12 cellular contexts compared by ENCODE assay signal in genomic region chr16:17544785-17545184, GRCh38.
DNase-seq lines count a peak whose midpoint lies in the region; ATAC-seq, FAIRE-seq and TF ChIP-seq lines count a peak whose summit lies in the region.
"Had no signal": no experiment of that assay in that cellular context is flagged by ENCODE, and none has a peak within 500 bp of the region (broad histone marks: within the 10 kb centered on the region; RNA-seq: fewer than 3 reads in every experiment).

No MANE protein-coding gene starts in this region.

- H3K4me3 Mint-ChIP-seq in activated CD8-positive, alpha-beta memory T cell treated with anti-CD3 and anti-CD28 coated beads, Interleukin-2, amount 10 ng/mL, durations not matched to agents 7 days and 5 days = no peak overlapping the region
- H3K4me3 Mint-ChIP-seq in astrocyte (ENCODE audit: unreplicated experiment) (no peak overlapping the region), progenitor cell of endocrine pancreas (ENCODE audit: low read depth) (no peak overlapping the region)

- no peak overlapping the region for H3K4me2 ChIP-seq in astrocyte (ENCODE audit: low read length)
- H3K4me2 ChIP-seq: BLaER1 treated with 17β-estradiol and CSF1 and Interleukin-3, amounts not matched to agents 10 nM and 100 nM had no signal

- H3K9me3 Mint-ChIP-seq in activated CD8-positive, alpha-beta memory T cell treated with anti-CD3 and anti-CD28 coated beads, Interleukin-2, amount 10 ng/mL, durations not matched to agents 7 days and 5 days (ENCODE audit: low read depth) = no peaks in the 10 kb centered on the region
- H3K9me3 Mint-ChIP-seq in astrocyte (ENCODE audit: unreplicated experiment) (peaks cover 7% of the 10 kb centered on the region), progenitor cell of endocrine pancreas (ENCODE audit: low read depth) (peaks cover 8% of the 10 kb centered on the region)

- H3K36me3 ChIP-seq in astrocyte (ENCODE audit: insufficient read depth, low read length) = no peaks in the 10 kb centered on the region
- H3K36me3 ChIP-seq: BLaER1 treated with 17β-estradiol and CSF1 and Interleukin-3, amounts not matched to agents 10 nM and 100 nM; HAP-1 had no signal

- no peaks in the 10 kb centered on the region for H3K79me2 ChIP-seq in astrocyte (ENCODE audit: insufficient read depth, low read length)
- H3K79me2 ChIP-seq: parathyroid adenoma had no signal

- no peak overlapping the region for H3K9ac ChIP-seq in astrocyte (ENCODE audit: low read length)
- H3K9ac ChIP-seq: BLaER1 treated with 17β-estradiol and CSF1 and Interleukin-3, amounts not matched to agents 10 nM and 100 nM; parathyroid adenoma had no signal

- ATAC-seq in activated CD8-positive, alpha-beta memory T cell treated with anti-CD3 and anti-CD28 coated beads, Interleukin-2, amount 10 ng/mL, durations not matched to agents 7 days and 5 days = no peak
- no peak for ATAC-seq in HG03097 (IDR thresholded peaks at IDR 0.05; ENCODE audit: low FRiP score, unreplicated experiment)

- no peaks in the 10 kb centered on the region for H3K36me3 Mint-ChIP-seq in activated CD8-positive, alpha-beta memory T cell treated with anti-CD3 and anti-CD28 coated beads, Interleukin-2, amount 10 ng/mL, durations not matched to agents 7 days and 5 days
- H3K36me3 Mint-ChIP-seq in astrocyte (ENCODE audit: low read depth, unreplicated experiment) = no peaks in the 10 kb centered on the region
- H3K36me3 Mint-ChIP-seq in progenitor cell of endocrine pancreas (ENCODE audit: insufficient read depth) = no peaks in the 10 kb centered on the region

- H3K27ac Mint-ChIP-seq in activated CD8-positive, alpha-beta memory T cell treated with anti-CD3 and anti-CD28 coated beads, Interleukin-2, amount 10 ng/mL, durations not matched to agents 7 days and 5 days = no peak overlapping the region
- H3K27ac Mint-ChIP-seq in astrocyte (ENCODE audit: unreplicated experiment) = peak overlapping the region; percentile 47
- no peak overlapping the region for H3K27ac Mint-ChIP-seq in progenitor cell of endocrine pancreas

- H3K9me3 ChIP-seq in astrocyte (ENCODE audit: insufficient read depth, low read depth, low read length) = no peaks in the 10 kb centered on the region
- H3K9me3 ChIP-seq: HAP-1 had no signal

- DNase-seq in activated CD8-positive, alpha-beta memory T cell treated with anti-CD3 and anti-CD28 coated beads, Interleukin-2, amount 50 U/mL, for 4 hours = peak; percentile 24
- DNase-seq in activated CD8-positive, alpha-beta memory T cell treated with anti-CD3 and anti-CD28 coated beads, Interleukin-2, amount 10 ng/mL, durations not matched to agents 7 days and 5 days = no peak
- peak; percentile 8 for DNase-seq in HuH-7 (ENCODE audit: low spot score)
- DNase-seq in astrocyte (ENCODE audit: low read depth) = no peak
- DNase-seq in progenitor cell of endocrine pancreas (ENCODE audit: low spot score, unreplicated experiment) = no peak
- DNase-seq in UCSD-AML1 (lab: John Stamatoyannopoulos, UW; ENCODE audit: unreplicated experiment) = no peak
- no peak for DNase-seq in NCI-H510A (lab: John Stamatoyannopoulos, UW)
- DNase-seq: activated naive CD4-positive, alpha-beta T cell had no signal

- no peak overlapping the region for H2AFZ ChIP-seq in astrocyte (ENCODE audit: low read depth, low read length)
- H2AFZ ChIP-seq: parathyroid adenoma had no signal

- no peak overlapping the region for H3K4me3 ChIP-seq in astrocyte (ENCODE audit: insufficient read depth, low read depth, low read length)
- H3K4me3 ChIP-seq: BLaER1 treated with 17β-estradiol and CSF1 and Interleukin-3, amounts not matched to agents 10 nM and 100 nM; HAP-1 had no signal

- peaks cover 3% of the 10 kb centered on the region for H3K4me1 Mint-ChIP-seq in activated CD8-positive, alpha-beta memory T cell treated with anti-CD3 and anti-CD28 coated beads, Interleukin-2, amount 10 ng/mL, durations not matched to agents 7 days and 5 days
- H3K4me1 Mint-ChIP-seq in astrocyte (ENCODE audit: low read depth, unreplicated experiment) (no peaks in the 10 kb centered on the region), progenitor cell of endocrine pancreas (ENCODE audit: low read depth) (no peaks in the 10 kb centered on the region)

- peaks cover 3% of the 10 kb centered on the region for H3K27me3 Mint-ChIP-seq in activated CD8-positive, alpha-beta memory T cell treated with anti-CD3 and anti-CD28 coated beads, Interleukin-2, amount 10 ng/mL, durations not matched to agents 7 days and 5 days
- H3K27me3 Mint-ChIP-seq in astrocyte (ENCODE audit: low read depth, unreplicated experiment) (peaks cover 8% of the 10 kb centered on the region), progenitor cell of endocrine pancreas (no peaks in the 10 kb centered on the region)

- no peaks in the 10 kb centered on the region for H4K20me1 ChIP-seq in astrocyte (ENCODE audit: insufficient read depth, low read length)
- H4K20me1 ChIP-seq: BLaER1 treated with 17β-estradiol and CSF1 and Interleukin-3, amounts not matched to agents 10 nM and 100 nM had no signal

- CTCF ChIA-PET in activated CD8-positive, alpha-beta memory T cell treated with anti-CD3 and anti-CD28 coated beads, Interleukin-2, amount 10 ng/mL, durations not matched to agents 7 days and 5 days (lab: Charles Lee) = interaction anchor here (1.3 kb wide), 1 partner anchor 34 kb away, joined by 5 read pairs; no protein-coding TSS in a partner anchor

- no peaks in the 10 kb centered on the region for H3K27me3 ChIP-seq in astrocyte (ENCODE audit: insufficient read depth, low read length)
- H3K27me3 ChIP-seq: BLaER1 treated with 17β-estradiol and CSF1 and Interleukin-3, amounts not matched to agents 10 nM and 100 nM had no signal

- no peak for FAIRE-seq in astrocyte (lab: Jason Lieb, UNC)

- no peak for TF ChIP-seq CTCF in astrocyte (IDR thresholded peaks at IDR 0.05; ENCODE audit: insufficient read depth, low read depth, low read length)
- TF ChIP-seq CTCF in progenitor cell of endocrine pancreas (IDR thresholded peaks at IDR 0.05; ENCODE audit: unreplicated experiment) = peak; percentile 36

- H3K4me1 ChIP-seq in astrocyte (ENCODE audit: insufficient read depth, low read length) = no peaks in the 10 kb centered on the region
- H3K4me1 ChIP-seq: BLaER1 treated with 17β-estradiol and CSF1 and Interleukin-3, amounts not matched to agents 10 nM and 100 nM; HAP-1; parathyroid adenoma had no signal

- no peak overlapping the region for H3K27ac ChIP-seq in astrocyte (ENCODE audit: low read depth, low read length)
- H3K27ac ChIP-seq: BLaER1 treated with 17β-estradiol and CSF1 and Interleukin-3, amounts not matched to agents 10 nM and 100 nM; parathyroid adenoma had no signal

Comparison
In these comparisons a context has a peak if more than half of its experiments do, and no peak if none do; other contexts are left out.
1. DNase-seq: peak in activated CD8-positive, alpha-beta memory T cell treated with anti-CD3 and anti-CD28 coated beads, Interleukin-2, amount 50 U/mL, for 4 hours (single experiment) and HuH-7 (single experiment); none in activated CD8-positive, alpha-beta memory T cell treated with anti-CD3 and anti-CD28 coated beads, Interleukin-2, amount 10 ng/mL, durations not matched to agents 7 days and 5 days (single experiment), astrocyte (single experiment), progenitor cell of endocrine pancreas (single experiment), UCSD-AML1 (single experiment) and NCI-H510A (single experiment).